ENCODE assay signal across 19 cellular contexts in the genomic region with DNA sequence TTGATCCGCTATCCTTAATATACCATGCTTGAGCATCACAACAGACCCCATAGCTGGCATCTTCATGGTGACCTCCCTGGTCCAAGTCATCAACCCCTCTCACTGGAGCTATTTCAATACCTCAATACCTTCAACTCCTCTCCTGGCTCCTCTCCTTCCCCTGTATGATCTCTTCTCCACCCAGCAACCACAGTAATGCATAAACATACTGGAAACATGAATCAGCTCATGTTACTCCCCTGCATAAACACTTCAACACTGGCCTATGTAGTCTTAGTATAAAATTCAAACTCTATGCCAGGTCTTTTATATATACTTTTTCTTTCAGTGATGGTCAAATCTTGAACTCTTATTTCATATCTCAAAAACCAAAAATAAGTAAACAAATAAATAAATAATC.
"Had no signal": no experiment of that assay in that cellular context is flagged by ENCODE, and none has a peak within 500 bp of the region (broad histone marks: within the 10 kb centered on the region; RNA-seq: fewer than 3 reads in every experiment).

No MANE protein-coding gene starts in this region.

- H3K36me3 ChIP-seq: prostate gland, right lobe of liver, spleen, tibial nerve had no signal

- H3K4me3 Mint-ChIP-seq: activated naive CD8-positive, alpha-beta T cell; dendritic cell treated with granulocyte-macrophage colony-stimulating factor and Interleukin-4, amounts not matched to agents 40 ng/mL and 50 ng/mL, for 4 days; effector memory CD8-positive, alpha-beta T cell; natural killer cell treated with Interleukin-12 subunit alpha and Interleukin-12 subunit beta and Interleukin-15 and Interleukin-18, amount 100 ng/mL, for 72 hours; stimulated activated memory B cell treated with anti-CD40 and anti-IgM and Interleukin-4, amounts not matched to agents 10 μg/mL and 1 μg/mL and 100 μg/mL, for 72 hours had no signal

- H3K9me3 ChIP-seq: prostate gland, right lobe of liver had no signal

- H3K27me3 Mint-ChIP-seq: natural killer cell treated with Interleukin-12 subunit alpha and Interleukin-12 subunit beta and Interleukin-15 and Interleukin-18, amount 100 ng/mL, for 72 hours; stimulated activated memory B cell treated with anti-CD40 and anti-IgM and Interleukin-4, amounts not matched to agents 10 μg/mL and 1 μg/mL and 100 μg/mL, for 72 hours had no signal

- H3K27ac Mint-ChIP-seq: activated naive CD8-positive, alpha-beta T cell; dendritic cell treated with granulocyte-macrophage colony-stimulating factor and Interleukin-4, amounts not matched to agents 40 ng/mL and 50 ng/mL, for 4 days; effector memory CD8-positive, alpha-beta T cell; natural killer cell treated with Interleukin-12 subunit alpha and Interleukin-12 subunit beta and Interleukin-15 and Interleukin-18, amount 100 ng/mL, for 72 hours; stimulated activated memory B cell treated with anti-CD40 and anti-IgM and Interleukin-4, amounts not matched to agents 10 μg/mL and 1 μg/mL and 100 μg/mL, for 72 hours had no signal

- H3K36me3 Mint-ChIP-seq: activated naive CD8-positive, alpha-beta T cell; natural killer cell treated with Interleukin-12 subunit alpha and Interleukin-12 subunit beta and Interleukin-15 and Interleukin-18, amount 100 ng/mL, for 72 hours; stimulated activated memory B cell treated with anti-CD40 and anti-IgM and Interleukin-4, amounts not matched to agents 10 μg/mL and 1 μg/mL and 100 μg/mL, for 72 hours had no signal

- H3K27ac ChIP-seq: epithelial cell of prostate, prostate gland, right lobe of liver, spleen, tibial nerve had no signal

- H3K4me3 ChIP-seq: prostate gland, right lobe of liver, spleen, tibial nerve had no signal

- H3K27me3 ChIP-seq: right lobe of liver, spleen, tibial nerve had no signal

- H3K4me1 ChIP-seq: prostate gland, right lobe of liver, spleen, tibial nerve had no signal

- DNase-seq: activated CD4-positive, alpha-beta T cell treated with anti-CD3 and anti-CD28 coated beads, Interleukin-2, amount 50 U/mL, for 4 hours; activated T-cell treated with anti-CD3 and anti-CD28 coated beads, Interleukin-2, amount 50 U/mL, for 1 hour; aorta; caudate nucleus; effector memory CD8-positive, alpha-beta T cell; islet precursor cell; occipital lobe; right lobe of liver; spleen; stimulated activated CD4-positive, alpha-beta T cell treated with anti-CD3 and anti-CD28 coated beads, Interleukin-1b, Interleukin-23, amount 100 ng/mL, for 48 hours had no signal

- H3K9me3 Mint-ChIP-seq: dendritic cell treated with granulocyte-macrophage colony-stimulating factor and Interleukin-4, amounts not matched to agents 40 ng/mL and 50 ng/mL, for 4 days; effector memory CD8-positive, alpha-beta T cell; natural killer cell treated with Interleukin-12 subunit alpha and Interleukin-12 subunit beta and Interleukin-15 and Interleukin-18, amount 100 ng/mL, for 72 hours had no signal

- ATAC-seq: activated CD4-positive, CD25-positive, alpha-beta regulatory T cell treated with anti-CD3 and anti-CD28 coated beads, Interleukin-2, amount 50 U/mL, for 24 hours; effector memory CD8-positive, alpha-beta T cell; left lobe of liver; natural killer cell treated with Interleukin-12 subunit alpha and Interleukin-12 subunit beta and Interleukin-15 and Interleukin-18, amount 100 ng/mL, for 72 hours; right lobe of liver; stimulated activated memory B cell treated with anti-CD40 and anti-IgM and Interleukin-4, amounts not matched to agents 10 μg/mL and 1 μg/mL and 100 μg/mL, for 72 hours had no signal
